In the genomic region with DNA sequence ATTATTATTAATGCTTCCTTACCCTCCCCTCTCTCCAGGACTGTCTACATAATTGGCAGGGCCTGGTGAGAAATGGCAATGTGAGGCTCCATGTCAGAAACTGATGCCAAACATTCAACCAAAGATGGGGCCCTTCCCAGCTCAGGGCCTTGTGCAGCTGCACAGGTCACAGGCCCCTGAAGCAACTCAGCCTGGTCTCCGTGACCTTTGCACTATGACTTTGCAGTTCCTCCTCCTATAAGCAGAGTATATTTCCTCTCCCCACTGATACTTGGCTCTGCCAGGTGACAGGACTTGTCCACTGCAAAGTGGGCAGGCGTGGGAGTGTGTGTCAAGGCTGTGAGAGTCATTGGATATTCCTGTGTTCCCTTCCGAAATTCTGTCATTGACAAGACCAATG, we compare ENCODE assay signal across 27 cellular contexts.
DNase-seq lines count a peak whose midpoint lies in the region; ATAC-seq, FAIRE-seq and TF ChIP-seq lines count a peak whose summit lies in the region.
"Had no signal": no experiment of that assay in that cellular context is flagged by ENCODE, and none has a peak within 500 bp of the region (broad histone marks: within the 10 kb centered on the region; RNA-seq: fewer than 3 reads in every experiment).

No MANE protein-coding gene starts in this region.

- in situ Hi-C loops in HepG2 (cut with HindIII; ENCODE audit: extremely low pct_ligation_motif_present, low pct_unique_long_range_greater_than_20kb): no loop called here

- peaks cover 9% of the 10 kb centered on the region for H3K36me3 Mint-ChIP-seq in astrocyte (ENCODE audit: low read depth, unreplicated experiment)
- H3K36me3 Mint-ChIP-seq: CD14-positive monocyte; CD4-positive, alpha-beta memory T cell; CD4-positive, CD25-positive, alpha-beta regulatory T cell; CD8-positive, alpha-beta memory T cell had no signal

- no peaks in the 10 kb centered on the region for H3K9me3 ChIP-seq in astrocyte (ENCODE audit: insufficient read depth, low read depth, low read length)
- no peaks in the 10 kb centered on the region for H3K9me3 ChIP-seq in HepG2 (ENCODE audit: low read length)
- no peaks in the 10 kb centered on the region for H3K9me3 ChIP-seq in upper lobe of right lung
- H3K9me3 ChIP-seq: BE2C, BLaER1 had no signal

- TF ChIP-seq EP300 in HepG2 (IDR thresholded peaks at IDR 0.05; ENCODE audit: low read depth in 2 of 2, low read length in 2 of 2) (no peak), HepG2 (CRISPR knock-in tag; IDR thresholded peaks at IDR 0.05; ENCODE audit: borderline replicate concordance) (no peak)

- H3K27me3 ChIP-seq in astrocyte (ENCODE audit: insufficient read depth, low read length): no peaks in the 10 kb centered on the region
- H3K27me3 ChIP-seq in HepG2 (ENCODE audit: control insufficient read depth in 1 of 2, insufficient read depth in 2 of 2, low read length in 2 of 2): no peaks in the 10 kb centered on the region; a peak in 1 of 5 replicates
- H3K27me3 ChIP-seq in upper lobe of right lung: no peaks in the 10 kb centered on the region
- H3K27me3 ChIP-seq: BE2C, BLaER1 had no signal

- TF ChIP-seq CTCF in astrocyte (IDR thresholded peaks at IDR 0.05; ENCODE audit: insufficient read depth, low read depth, low read length) (no peak), HepG2 (CRISPR knock-in tag; IDR thresholded peaks at IDR 0.05) (no peak), upper lobe of right lung (IDR thresholded peaks at IDR 0.05) (no peak)

- TF ChIP-seq RAD21 in HepG2 (CRISPR knock-in tag; IDR thresholded peaks at IDR 0.05): no peak

- H3K27ac ChIP-seq in astrocyte (ENCODE audit: low read depth, low read length): no peak overlapping the region
- no peak overlapping the region for H3K27ac ChIP-seq in HepG2 (ENCODE audit: extremely low read length, insufficient read depth, low read length)
- no peak overlapping the region for H3K27ac ChIP-seq in upper lobe of right lung
- H3K27ac ChIP-seq: BLaER1 had no signal

- no peaks in the 10 kb centered on the region for H3K4me1 ChIP-seq in astrocyte (ENCODE audit: insufficient read depth, low read length)
- H3K4me1 ChIP-seq in HepG2 (ENCODE audit: insufficient read depth, low read length): peaks cover 9% of the 10 kb centered on the region; the same call in 1 of the 2 replicates
- no peaks in the 10 kb centered on the region for H3K4me1 ChIP-seq in upper lobe of right lung
- H3K4me1 ChIP-seq: BE2C, BLaER1 had no signal

- H3K4me1 Mint-ChIP-seq in astrocyte (ENCODE audit: low read depth, unreplicated experiment): peaks cover 2% of the 10 kb centered on the region
- H3K4me1 Mint-ChIP-seq: CD4-positive, alpha-beta memory T cell; CD4-positive, CD25-positive, alpha-beta regulatory T cell; CD8-positive, alpha-beta memory T cell had no signal

- FAIRE-seq in astrocyte (lab: Jason Lieb, UNC): no peak
- no peak for FAIRE-seq in HepG2 (lab: Jason Lieb, UNC)
- FAIRE-seq: A204.1, GM12878, GM12892, GM18507 had no signal

- BruUV-seq in HepG2 (replicated peaks; lab: Mats Ljungman, UMichigan): no TSS peak

- H4K20me1 ChIP-seq in astrocyte (ENCODE audit: insufficient read depth, low read length) (peaks cover 63% of the 10 kb centered on the region), HepG2 (ENCODE audit: insufficient read depth, low read length) (no peaks in the 10 kb centered on the region)
- H4K20me1 ChIP-seq: BLaER1 had no signal

- TF ChIP-seq POLR2A in HepG2 (IDR thresholded peaks at IDR 0.05; ENCODE audit: insufficient read depth in 1 of 2, low read depth in 2 of 2, low read length in 2 of 2): no peak

- H3K4me2 ChIP-seq in astrocyte (ENCODE audit: low read length) (no peak overlapping the region), HepG2 (ENCODE audit: low read depth, low read length) (no peak overlapping the region)
- H3K4me2 ChIP-seq: BLaER1 had no signal

- H3K79me2 ChIP-seq in astrocyte (ENCODE audit: insufficient read depth, low read length) (peaks cover 29% of the 10 kb centered on the region), HepG2 (ENCODE audit: insufficient read depth, low read length) (no peaks in the 10 kb centered on the region)

- peaks cover 7% of the 10 kb centered on the region for H3K27me3 Mint-ChIP-seq in astrocyte (ENCODE audit: low read depth, unreplicated experiment)

- WGBS in HepG2 (ENCODE audit: low lambda C conversion rate): 24% methylated on average over 3 of the region's 3 CpGs

- ATAC-seq in HepG2 (peak; percentile 35; the same call in 1 of the 3 replicates), upper lobe of right lung (no peak)
- ATAC-seq: GM12878 had no signal

- peaks cover 2% of the 10 kb centered on the region for H3K9me3 Mint-ChIP-seq in astrocyte (ENCODE audit: unreplicated experiment)
- H3K9me3 Mint-ChIP-seq: CD4-positive, alpha-beta memory T cell had no signal

- CTCF ChIA-PET in HepG2 (lab: Yijun Ruan, JAX; ENCODE audit: low intra/inter-chr PET ratio, low total read pairs): no interaction called here

- H3K9ac ChIP-seq in astrocyte (ENCODE audit: low read length) (no peak overlapping the region), HepG2 (ENCODE audit: insufficient read depth, low read depth, low read length) (no peak overlapping the region)
- H3K9ac ChIP-seq: BLaER1 had no signal

- intact Hi-C loops in HepG2 (cut with micrococcal nuclease; ENCODE audit: unreplicated experiment): no loop called here
- intact Hi-C loops in upper lobe of right lung (cut with DNase I): no loop called here

- H3K36me3 ChIP-seq in astrocyte (ENCODE audit: insufficient read depth, low read length): peaks cover 19% of the 10 kb centered on the region
- H3K36me3 ChIP-seq in HepG2 (replicated peaks in 1 of 2; ENCODE audit: control insufficient read depth in 1 of 2, insufficient read depth in 2 of 2, low read length in 2 of 2): no peaks in the 10 kb centered on the region
- no peaks in the 10 kb centered on the region for H3K36me3 ChIP-seq in upper lobe of right lung
- H3K36me3 ChIP-seq: BE2C, BLaER1 had no signal

- H3K4me3 ChIP-seq in astrocyte (ENCODE audit: insufficient read depth, low read depth, low read length) (no peak overlapping the region), HepG2 (replicated peaks in 1 of 3; ENCODE audit: insufficient read depth in 1 of 3, low read depth in 2 of 3, low read length in 3 of 3) (no peak overlapping the region), upper lobe of right lung (no peak overlapping the region)
- H3K4me3 ChIP-seq: BLaER1, GM12878 had no signal

- POLR2A ChIA-PET in HepG2 (lab: Yijun Ruan, JAX): no interaction called here

- H3K27ac Mint-ChIP-seq in astrocyte (ENCODE audit: unreplicated experiment): peak overlapping the region; percentile 49
- H3K27ac Mint-ChIP-seq: CD14-positive monocyte; CD4-positive, alpha-beta memory T cell; CD4-positive, CD25-positive, alpha-beta regulatory T cell; CD8-positive, alpha-beta memory T cell had no signal

- H3K4me3 Mint-ChIP-seq in astrocyte (ENCODE audit: unreplicated experiment): no peak overlapping the region
- H3K4me3 Mint-ChIP-seq: CD14-positive monocyte; CD4-positive, alpha-beta memory T cell; CD4-positive, CD25-positive, alpha-beta regulatory T cell; CD8-positive, alpha-beta memory T cell had no signal

- no peak for DNase-seq in astrocyte (ENCODE audit: low read depth)
- no peak for DNase-seq in HepG2 (ENCODE audit: low spot score)
- DNase-seq in upper lobe of right lung: peak; percentile 23
- DNase-seq in hypothalamus (lab: John Stamatoyannopoulos, UW): no peak
- no peak for DNase-seq in activated gamma-delta T cell (lab: John Stamatoyannopoulos, UW)
- DNase-seq in NOMO-1 treated with dmso at 0.1 percent for 144 hours (lab: John Stamatoyannopoulos, UW; ENCODE audit: unreplicated experiment): no peak
- DNase-seq: 8988T; ACHN; BE2C; C1 segment of cervical spinal cord; CD4-positive, alpha-beta memory T cell; CD4-positive, CD25-positive, alpha-beta regulatory T cell; CD8-positive, alpha-beta memory T cell; COR-L47; DMS 273 treated with DMSO at 0.1 percent for 48 hours; DMS153; DMS53; DMS79; DND-41; EL; GDM1 had no signal

- H2AFZ ChIP-seq in astrocyte (ENCODE audit: low read depth, low read length) (no peak overlapping the region), HepG2 (ENCODE audit: low read length) (no peak overlapping the region)

TF ChIP-seq in HepG2, 621 proteins besides CTCF, POLR2A, EP300 and RAD21:
- TF ChIP-seq CAMTA2 (CRISPR knock-in tag; IDR thresholded peaks at IDR 0.05; ENCODE audit: borderline replicate concordance): no peak
- TF ChIP-seq HNF4A (CRISPR knock-in tag; IDR thresholded peaks at IDR 0.05): 0 out of 2 replicates have a peak, but pooled peaks have one; percentile 10
